ENCODE assay signal across 1 cellular context in the genomic region with DNA sequence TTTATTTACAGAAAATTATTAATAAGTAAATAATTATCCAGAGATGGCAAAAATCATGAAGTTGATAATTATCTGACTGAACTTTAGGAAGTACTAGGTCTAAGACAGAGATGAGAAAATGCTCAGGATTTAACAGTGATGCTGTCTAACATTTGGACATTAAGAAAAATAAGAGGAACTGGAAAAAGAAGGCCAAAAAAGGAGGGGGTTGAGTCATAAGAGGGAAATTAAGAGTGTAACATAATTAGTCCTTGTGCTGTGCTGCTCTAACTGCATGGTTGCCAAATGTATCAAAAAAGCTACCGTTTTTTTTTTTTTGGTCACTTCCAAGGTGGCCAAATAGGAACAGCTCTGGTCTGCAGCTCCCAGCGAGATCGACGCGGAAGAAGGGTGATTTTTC.
TF ChIP-seq lines count a peak whose summit lies in the region.

No MANE protein-coding gene starts in this region.

TF ChIP-seq in HepG2, 621 proteins besides CTCF, POLR2A, EP300 and RAD21:
- TF ChIP-seq, protein P1, sequence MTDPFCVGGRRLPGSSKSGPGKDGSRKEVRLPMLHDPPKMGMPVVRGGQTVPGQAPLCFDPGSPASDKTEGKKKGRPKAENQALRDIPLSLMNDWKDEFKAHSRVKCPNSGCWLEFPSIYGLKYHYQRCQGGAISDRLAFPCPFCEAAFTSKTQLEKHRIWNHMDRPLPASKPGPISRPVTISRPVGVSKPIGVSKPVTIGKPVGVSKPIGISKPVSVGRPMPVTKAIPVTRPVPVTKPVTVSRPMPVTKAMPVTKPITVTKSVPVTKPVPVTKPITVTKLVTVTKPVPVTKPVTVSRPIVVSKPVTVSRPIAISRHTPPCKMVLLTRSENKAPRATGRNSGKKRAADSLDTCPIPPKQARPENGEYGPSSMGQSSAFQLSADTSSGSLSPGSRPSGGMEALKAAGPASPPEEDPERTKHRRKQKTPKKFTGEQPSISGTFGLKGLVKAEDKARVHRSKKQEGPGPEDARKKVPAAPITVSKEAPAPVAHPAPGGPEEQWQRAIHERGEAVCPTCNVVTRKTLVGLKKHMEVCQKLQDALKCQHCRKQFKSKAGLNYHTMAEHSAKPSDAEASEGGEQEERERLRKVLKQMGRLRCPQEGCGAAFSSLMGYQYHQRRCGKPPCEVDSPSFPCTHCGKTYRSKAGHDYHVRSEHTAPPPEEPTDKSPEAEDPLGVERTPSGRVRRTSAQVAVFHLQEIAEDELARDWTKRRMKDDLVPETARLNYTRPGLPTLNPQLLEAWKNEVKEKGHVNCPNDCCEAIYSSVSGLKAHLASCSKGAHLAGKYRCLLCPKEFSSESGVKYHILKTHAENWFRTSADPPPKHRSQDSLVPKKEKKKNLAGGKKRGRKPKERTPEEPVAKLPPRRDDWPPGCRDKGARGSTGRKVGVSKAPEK (CRISPR knock-in tag; IDR thresholded peaks at IDR 0.05; ENCODE audit: borderline replicate concordance) = no peak
- no peak for TF ChIP-seq NCOR1 (IDR thresholded peaks at IDR 0.05; ENCODE audit: borderline replicate concordance, low read length)
- no peak for TF ChIP-seq SIX1 (CRISPR knock-in tag; IDR thresholded peaks at IDR 0.05; ENCODE audit: borderline replicate concordance)
- TF ChIP-seq RBFOX2 (IDR thresholded peaks at IDR 0.05; ENCODE audit: low read depth, low read length) = no peak
- TF ChIP-seq, protein P2, sequence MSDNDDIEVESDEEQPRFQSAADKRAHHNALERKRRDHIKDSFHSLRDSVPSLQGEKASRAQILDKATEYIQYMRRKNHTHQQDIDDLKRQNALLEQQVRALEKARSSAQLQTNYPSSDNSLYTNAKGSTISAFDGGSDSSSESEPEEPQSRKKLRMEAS (IDR thresholded peaks at IDR 0.05) = no peak
- no peak for TF ChIP-seq CEBPB (IDR thresholded peaks at IDR 0.05; ENCODE audit: borderline replicate concordance, low read depth, low read length)
- TF ChIP-seq, protein P3, sequence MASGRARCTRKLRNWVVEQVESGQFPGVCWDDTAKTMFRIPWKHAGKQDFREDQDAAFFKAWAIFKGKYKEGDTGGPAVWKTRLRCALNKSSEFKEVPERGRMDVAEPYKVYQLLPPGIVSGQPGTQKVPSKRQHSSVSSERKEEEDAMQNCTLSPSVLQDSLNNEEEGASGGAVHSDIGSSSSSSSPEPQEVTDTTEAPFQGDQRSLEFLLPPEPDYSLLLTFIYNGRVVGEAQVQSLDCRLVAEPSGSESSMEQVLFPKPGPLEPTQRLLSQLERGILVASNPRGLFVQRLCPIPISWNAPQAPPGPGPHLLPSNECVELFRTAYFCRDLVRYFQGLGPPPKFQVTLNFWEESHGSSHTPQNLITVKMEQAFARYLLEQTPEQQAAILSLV (CRISPR knock-in tag; IDR thresholded peaks at IDR 0.05; ENCODE audit: borderline replicate concordance) = no peak
- TF ChIP-seq NR2F1 (CRISPR knock-in tag; IDR thresholded peaks at IDR 0.05) = no peak
- no peak for TF ChIP-seq RORA (CRISPR knock-in tag; IDR thresholded peaks at IDR 0.05)
- no peak for TF ChIP-seq MZF1 (CRISPR knock-in tag; IDR thresholded peaks at IDR 0.05; ENCODE audit: borderline replicate concordance)
- no peak for TF ChIP-seq IKZF1 (IDR thresholded peaks at IDR 0.05)
- no peak for TF ChIP-seq HDAC2 (CRISPR knock-in tag; IDR thresholded peaks at IDR 0.05)
- TF ChIP-seq PRMT3 (CRISPR knock-in tag; IDR thresholded peaks at IDR 0.05; ENCODE audit: borderline replicate concordance, low read depth) = no peak
- TF ChIP-seq PHB2 (IDR thresholded peaks at IDR 0.05; ENCODE audit: partially characterized antibody) = no peak
- TF ChIP-seq ZNF567 (CRISPR knock-in tag; IDR thresholded peaks at IDR 0.05; ENCODE audit: borderline replicate concordance) = no peak
- no peak for TF ChIP-seq ZNF772 (CRISPR knock-in tag; IDR thresholded peaks at IDR 0.05)
- TF ChIP-seq TAF1 (CRISPR knock-in tag; IDR thresholded peaks at IDR 0.05) = no peak
- no peak for TF ChIP-seq CCAR2 (optimal IDR thresholded peaks at IDR 0.05; ENCODE audit: low read depth, low read length)
